ENCODE assay signal across 8 cellular contexts in the genomic region with DNA sequence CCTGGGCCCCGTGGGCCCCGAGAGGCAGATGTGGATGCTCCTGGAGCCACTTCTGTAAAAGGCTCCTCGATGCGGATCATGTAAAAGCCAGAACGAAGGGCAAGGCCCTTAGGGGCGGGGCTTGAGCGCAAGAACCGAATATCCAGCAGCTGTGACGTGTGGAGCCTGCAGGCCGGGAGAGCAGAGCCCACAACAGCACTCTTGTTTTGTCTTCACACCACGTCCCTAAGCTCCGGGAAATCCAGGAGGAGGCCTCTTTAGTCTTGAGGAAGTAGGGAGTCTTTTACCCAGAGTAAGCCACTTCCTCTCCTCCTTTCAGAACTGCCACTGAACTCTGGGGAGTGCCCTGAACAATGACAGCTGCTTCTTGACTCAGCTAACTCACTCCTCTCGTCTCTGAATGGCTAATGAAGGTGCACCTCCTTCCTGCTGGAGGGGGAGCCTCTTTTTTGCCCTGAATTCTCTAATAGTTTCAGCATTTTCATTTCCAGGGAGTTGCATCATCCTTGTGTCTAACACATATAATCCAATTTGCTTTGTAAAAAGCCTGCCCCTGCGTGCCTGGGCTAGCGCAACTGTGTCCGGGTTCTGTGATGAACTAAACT. TPM values are rescaled to one million over a fixed set of nuclear protein-coding genes. Genes with fewer than 3 reads are reported as not detected.
DNase-seq lines count a peak whose midpoint lies in the region; ATAC-seq, FAIRE-seq and TF ChIP-seq lines count a peak whose summit lies in the region.

No MANE protein-coding gene starts in this region.

- peak; percentile 42 for FAIRE-seq in GM12892 (lab: Jason Lieb, UNC)

- peak; percentile 90 to 98 for ATAC-seq in naive thymus-derived CD8-positive, alpha-beta T cell

- peaks cover 25 to 73% (median 59%) of the 10 kb centered on the region in 4 donors for H3K36me3 ChIP-seq in esophagus muscularis mucosa
- no peaks in the 10 kb centered on the region for H3K36me3 ChIP-seq in uterus
- peaks cover 0 to 12% of the 10 kb centered on the region in 2 experiments for H3K36me3 ChIP-seq in SK-N-SH (replicated peaks in 1 of 2; ENCODE audit: control insufficient read depth in 1 of 2, insufficient read depth in 2 of 2, low read length in 1 of 2)

- peak overlapping the region in 9 of 10 donors; percentile 47 to 92 (median 72) for H3K27ac Mint-ChIP-seq in naive thymus-derived CD8-positive, alpha-beta T cell

- H3K27ac ChIP-seq in esophagus muscularis mucosa (replicated peaks in 1 of 4) = peak overlapping the region; percentile 83 to 86 (median 84)
- H3K27ac ChIP-seq in uterus = peak overlapping the region; percentile 68 to 69
- H3K27ac ChIP-seq in SK-N-SH (ENCODE audit: low read depth in 2 of 2, low read length in 1 of 2) = no peak overlapping the region; a peak in 1 of 4 replicates

- H3K9me2 ChIP-seq in SK-N-SH = no peaks in the 10 kb centered on the region

- peak overlapping the region; percentile 24 to 37 (median 32) for H3K4me3 ChIP-seq in esophagus muscularis mucosa
- no peak overlapping the region for H3K4me3 ChIP-seq in uterus
- no peak overlapping the region for H3K4me3 ChIP-seq in SK-N-SH (ENCODE audit: low read depth in 2 of 2, low read length in 1 of 2)

- CTCF ChIA-PET in SK-N-SH (lab: Yijun Ruan, JAX) = no interaction called here

- TF ChIP-seq EP300 in esophagus muscularis mucosa (IDR thresholded peaks at IDR 0.05) (no peak), SK-N-SH (IDR thresholded peaks at IDR 0.05; ENCODE audit: borderline replicate concordance in 1 of 2, low read depth in 1 of 2, low read length in 1 of 2) (no peak)

- H4K20me1 ChIP-seq in SK-N-SH (ENCODE audit: insufficient read depth) = no peaks in the 10 kb centered on the region

- no peak overlapping the region for H3K4me2 ChIP-seq in SK-N-SH

- H3K4me1 Mint-ChIP-seq in naive thymus-derived CD8-positive, alpha-beta T cell = peaks cover 11 to 22% (median 15%) of the 10 kb centered on the region in 4 donors

- H3K9me3 ChIP-seq in esophagus muscularis mucosa (no peaks in the 10 kb centered on the region), uterus (no peaks in the 10 kb centered on the region), SK-N-SH (no peaks in the 10 kb centered on the region)

- no peaks in the 10 kb centered on the region for H3F3A ChIP-seq in SK-N-SH (replicated peaks; ENCODE audit: insufficient read depth)

- intact Hi-C loops in esophagus muscularis mucosa (cut with DNase I) = no loop called here
- intact Hi-C loops in uterus (cut with DNase I; ENCODE audit: low total_unique reads) = no loop called here

- no peak for TF ChIP-seq RAD21 in SK-N-SH (IDR thresholded peaks at IDR 0.05; ENCODE audit: low read length)

- H3K4me1 ChIP-seq in esophagus muscularis mucosa (peaks cover 20 to 33% (median 30%) of the 10 kb centered on the region in 4 donors), uterus (no peaks in the 10 kb centered on the region), SK-N-SH (ENCODE audit: control insufficient read depth in 1 of 2, insufficient read depth in 2 of 2, low read depth in 1 of 2, low read length in 1 of 2) (no peaks in the 10 kb centered on the region)

- H3K79me2 ChIP-seq in SK-N-SH (ENCODE audit: insufficient read depth) = no peaks in the 10 kb centered on the region

- no peaks in the 10 kb centered on the region for H3K9me3 Mint-ChIP-seq in naive thymus-derived CD8-positive, alpha-beta T cell

- H3K36me3 Mint-ChIP-seq in naive thymus-derived CD8-positive, alpha-beta T cell = peaks cover 0 to 69% (median 33%) of the 10 kb centered on the region in 3 donors

- H3K9ac ChIP-seq in SK-N-SH = no peak overlapping the region

- TF ChIP-seq POLR2A in GM12892 (IDR thresholded peaks at IDR 0.05; ENCODE audit: low read depth, low read length) = no peak
- no peak for TF ChIP-seq POLR2A in esophagus muscularis mucosa (IDR thresholded peaks at IDR 0.05; ENCODE audit: low read depth)
- peak in 1 of 2 donors; percentile 32 for TF ChIP-seq POLR2A in uterus (IDR thresholded peaks at IDR 0.05)

- TF ChIP-seq CTCF in esophagus muscularis mucosa (IDR thresholded peaks at IDR 0.05) (no peak), uterus (IDR thresholded peaks at IDR 0.05) (no peak), SK-N-SH (IDR thresholded peaks at IDR 0.05) (no peak)

- no peak overlapping the region for H2AFZ ChIP-seq in SK-N-SH (ENCODE audit: low read depth)

- peak overlapping the region in 9 of 10 donors; percentile 8 to 62 (median 54) for H3K4me3 Mint-ChIP-seq in naive thymus-derived CD8-positive, alpha-beta T cell

- H3K27me3 ChIP-seq in esophagus muscularis mucosa (no peaks in the 10 kb centered on the region), uterus (no peaks in the 10 kb centered on the region), SK-N-SH (ENCODE audit: insufficient read depth) (no peaks in the 10 kb centered on the region)

- peak; percentile 56 for DNase-seq in GM12892 (ENCODE audit: insufficient read length)
- DNase-seq in NCI-H1092 (lab: John Stamatoyannopoulos, UW) = peak; percentile 46
- DNase-seq in activated CD4-positive, CD25-positive, alpha-beta regulatory T cell treated with anti-CD3 and anti-CD28 coated beads, Interleukin-2, amount 50 U/mL, for 72 hours = peak; percentile 40
- peak; percentile 96 for DNase-seq in esophagus muscularis mucosa (ENCODE audit: extremely low spot score)
- DNase-seq in naive thymus-derived CD8-positive, alpha-beta T cell = peak in 5 of 10 donors; percentile 15 to 40 (median 27)
- DNase-seq in uterus = peak; percentile 58 to 67
- DNase-seq in SK-N-SH = no peak
- DNase-seq in NCI-H1048 (lab: John Stamatoyannopoulos, UW) = no peak

- WGBS in esophagus muscularis mucosa = 11% methylated on average over 14 of the region's 16 CpGs
- 61% methylated on average over 4 of the region's 16 CpGs for WGBS in SK-N-SH (ENCODE audit: low lambda C conversion rate)

- POLR2A ChIA-PET in naive thymus-derived CD8-positive, alpha-beta T cell (lab: Charles Lee) = interaction anchor here (1.2 to 1.5 kb wide), 2 partner anchors 9 to 20 kb away, joined by 3 to 4 read pairs; no protein-coding TSS in a partner anchor
- POLR2A ChIA-PET in SK-N-SH (lab: Yijun Ruan, JAX) = no interaction called here

- no peaks in the 10 kb centered on the region for H3K27me3 Mint-ChIP-seq in naive thymus-derived CD8-positive, alpha-beta T cell

TF ChIP-seq in SK-N-SH, 30 proteins besides CTCF, POLR2A, EP300 and RAD21:
- TF ChIP-seq, protein P1, sequence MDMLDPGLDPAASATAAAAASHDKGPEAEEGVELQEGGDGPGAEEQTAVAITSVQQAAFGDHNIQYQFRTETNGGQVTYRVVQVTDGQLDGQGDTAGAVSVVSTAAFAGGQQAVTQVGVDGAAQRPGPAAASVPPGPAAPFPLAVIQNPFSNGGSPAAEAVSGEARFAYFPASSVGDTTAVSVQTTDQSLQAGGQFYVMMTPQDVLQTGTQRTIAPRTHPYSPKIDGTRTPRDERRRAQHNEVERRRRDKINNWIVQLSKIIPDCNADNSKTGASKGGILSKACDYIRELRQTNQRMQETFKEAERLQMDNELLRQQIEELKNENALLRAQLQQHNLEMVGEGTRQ (IDR thresholded peaks at IDR 0.05; ENCODE audit: borderline replicate concordance, low read depth, low read length) = no peak
- TF ChIP-seq, protein P2, sequence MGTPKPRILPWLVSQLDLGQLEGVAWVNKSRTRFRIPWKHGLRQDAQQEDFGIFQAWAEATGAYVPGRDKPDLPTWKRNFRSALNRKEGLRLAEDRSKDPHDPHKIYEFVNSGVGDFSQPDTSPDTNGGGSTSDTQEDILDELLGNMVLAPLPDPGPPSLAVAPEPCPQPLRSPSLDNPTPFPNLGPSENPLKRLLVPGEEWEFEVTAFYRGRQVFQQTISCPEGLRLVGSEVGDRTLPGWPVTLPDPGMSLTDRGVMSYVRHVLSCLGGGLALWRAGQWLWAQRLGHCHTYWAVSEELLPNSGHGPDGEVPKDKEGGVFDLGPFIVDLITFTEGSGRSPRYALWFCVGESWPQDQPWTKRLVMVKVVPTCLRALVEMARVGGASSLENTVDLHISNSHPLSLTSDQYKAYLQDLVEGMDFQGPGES (IDR thresholded peaks at IDR 0.05; ENCODE audit: low read depth, low read length) = no peak
- TF ChIP-seq, protein P3, sequence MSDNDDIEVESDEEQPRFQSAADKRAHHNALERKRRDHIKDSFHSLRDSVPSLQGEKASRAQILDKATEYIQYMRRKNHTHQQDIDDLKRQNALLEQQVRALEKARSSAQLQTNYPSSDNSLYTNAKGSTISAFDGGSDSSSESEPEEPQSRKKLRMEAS (IDR thresholded peaks at IDR 0.05; ENCODE audit: low read depth) = no peak

RNA-seq across cellular contexts. Expression of a gene that starts 12.5 kb away (rescaled TPM):
- 17.2 TPM for polyA plus RNA-seq in GM12892 (2012; ENCODE audit: missing spikeins)
- 10 to 100 TPM; 17.4 to 29.9 (median 22.4) TPM for total RNA-seq in esophagus muscularis mucosa
- total RNA-seq in naive thymus-derived CD8-positive, alpha-beta T cell = 10 to 100 TPM; 42.2 to 44.2 TPM
- 10 to 100 TPM; 27.5 to 39.9 (median 34.0) TPM for polyA plus RNA-seq in naive thymus-derived CD8-positive, alpha-beta T cell
- 10 to 100 TPM in 3 of 4 donors, 1 to 10 TPM in 1; 2.1 to 35.1 (median 22.2) TPM for total RNA-seq in uterus
- 11.8 and 13.3 TPM in 2 replicates for polyA plus RNA-seq in SK-N-SH (2012; rRNA removed)
- polyA plus RNA-seq in SK-N-SH (2012; cell fraction: cytosol; rRNA removed) = 9.0 and 9.7 TPM in 2 replicates
- polyA plus RNA-seq in SK-N-SH (2012; cell fraction: nucleus; rRNA removed) = 17.0 and 21.0 TPM in 2 replicates

RNA-seq across cellular contexts. Expression of a gene that starts 23.1 kb away (rescaled TPM):
- polyA plus RNA-seq in GM12892 (2012; ENCODE audit: missing spikeins) = 0.15 TPM
- total RNA-seq in esophagus muscularis mucosa (10 to 100 TPM in 2 of 4 donors, 1 to 10 TPM in 2; 7.5 to 13.2 (median 10.3) TPM), uterus (1 to 10 TPM in 2 of 4 donors, not detected in 2; 1.8 to 2.6 TPM)
- under 1 TPM; 0.83 to 0.85 TPM for total RNA-seq in naive thymus-derived CD8-positive, alpha-beta T cell
- polyA plus RNA-seq in naive thymus-derived CD8-positive, alpha-beta T cell = 1 to 10 TPM in 2 of 3 donors, under 1 TPM in 1; 0.49 to 1.7 (median 1.3) TPM
- 0.03 and 0.08 TPM in 2 replicates for polyA plus RNA-seq in SK-N-SH (2012; rRNA removed)
- polyA plus RNA-seq in SK-N-SH (2012; cell fraction: cytosol; rRNA removed) = 0.01 and 0.08 TPM in 2 replicates
- polyA plus RNA-seq in SK-N-SH (2012; cell fraction: nucleus; rRNA removed) = 0.69 and 0.72 TPM in 2 replicates

Comparison
In these comparisons a context has a peak if more than half of its experiments do, and no peak if none do; other contexts are left out.
1. DNase-seq: peak in GM12892 (single experiment), NCI-H1092 (single experiment), activated CD4-positive, CD25-positive, alpha-beta regulatory T cell treated with anti-CD3 and anti-CD28 coated beads, Interleukin-2, amount 50 U/mL, for 72 hours (single experiment), esophagus muscularis mucosa (single experiment) and uterus (2 of 2); none in SK-N-SH (single experiment) and NCI-H1048 (single experiment).
2. H3K27ac ChIP-seq: peak in esophagus muscularis mucosa (4 of 4) and uterus (2 of 2); none in SK-N-SH (0 of 2).
3. H3K4me3 ChIP-seq: peak in esophagus muscularis mucosa (4 of 4); none in uterus (0 of 2) and SK-N-SH (0 of 2).